In genomic region chr6:135722679-135723078, GRCh38 we compare ENCODE assay signal across 11 cellular contexts.
DNase-seq lines count a peak whose midpoint lies in the region; ATAC-seq and TF ChIP-seq lines count a peak whose summit lies in the region.
"Had no signal": no experiment of that assay in that cellular context is flagged by ENCODE, and none has a peak within 500 bp of the region (broad histone marks: within the 10 kb centered on the region; RNA-seq: fewer than 3 reads in every experiment).

No MANE protein-coding gene starts in this region.

- H3K4me3 ChIP-seq in BJ (ENCODE audit: low read depth, low read length) (no peak overlapping the region), HFF-Myc (replicated peaks; ENCODE audit: low read depth, low read length) (no peak overlapping the region)
- H3K4me3 ChIP-seq: adrenal gland had no signal

- H3K27me3 ChIP-seq in BJ (ENCODE audit: control insufficient read depth, insufficient read depth, low read length), result no peaks in the 10 kb centered on the region
- H3K27me3 ChIP-seq: adrenal gland had no signal

- CTCF ChIA-PET in BJ (lab: Yijun Ruan, JAX), result interaction anchor here (1.0 to 1.4 kb wide), 2 partner anchors 20 to 181 kb away, joined by 3 to 4 read pairs; no protein-coding TSS in a partner anchor

- POLR2A ChIA-PET in BJ (lab: Charles Lee), result no interaction called here

- TF ChIP-seq CTCF in BJ (IDR thresholded peaks at IDR 0.05; ENCODE audit: insufficient read depth, low read depth, low read length) (no peak), HFF-Myc (IDR thresholded peaks at IDR 0.05; ENCODE audit: low read depth, low read length, missing control alignments) (no peak)

- no peak for ATAC-seq in GM21723 (IDR thresholded peaks at IDR 0.05; ENCODE audit: unreplicated experiment)

- no peaks in the 10 kb centered on the region for H3K36me3 ChIP-seq in BJ (ENCODE audit: control insufficient read depth, insufficient read depth, low read length)
- H3K36me3 ChIP-seq: adrenal gland had no signal

- DNase-seq in BJ (ENCODE audit: low read depth) (peak; percentile 65), HFF-Myc (ENCODE audit: extremely low read depth, low read depth) (peak; percentile 40), T1000 (lab: John Stamatoyannopoulos, UW) (peak; percentile 52), kidney glomerular epithelial cell (lab: John Stamatoyannopoulos, UW) (peak; percentile 98), NCI-H2107 (lab: John Stamatoyannopoulos, UW) (no peak), NCI-H2171 treated with DMSO at 0.1 percent for 48 hours (lab: John Stamatoyannopoulos, UW) (no peak)
- no peak for DNase-seq in effector CD4-positive, alpha-beta T cell
- DNase-seq: NCI-H187, retina had no signal

Comparison
In these comparisons a context has a peak if more than half of its experiments do, and no peak if none do; other contexts are left out.
1. DNase-seq: peak in BJ (single experiment), HFF-Myc (single experiment), T1000 (single experiment) and kidney glomerular epithelial cell (single experiment); none in NCI-H2107 (single experiment), effector CD4-positive, alpha-beta T cell (single experiment) and NCI-H2171 treated with DMSO at 0.1 percent for 48 hours (single experiment).